25 cellular contexts compared by ENCODE assay signal in genomic region chrY:7102680-7103079, GRCh38.
DNase-seq lines count a peak whose midpoint lies in the region; ATAC-seq, FAIRE-seq and TF ChIP-seq lines count a peak whose summit lies in the region.
"Had no signal": no experiment of that assay in that cellular context is flagged by ENCODE, and none has a peak within 500 bp of the region (broad histone marks: within the 10 kb centered on the region; RNA-seq: fewer than 3 reads in every experiment).

No MANE protein-coding gene starts in this region.

- H2BK5ac ChIP-seq in H1 (ENCODE audit: low read depth, low read length), result no peak overlapping the region
- H2BK5ac ChIP-seq in trophoblast cell (ENCODE audit: low read depth, low read length, poor library complexity), result peak overlapping the region; percentile 11

- H3K4me1 ChIP-seq in GM23248 (ENCODE audit: insufficient read depth) (peaks cover 10% of the 10 kb centered on the region), H1 (replicated peaks in 1 of 4; ENCODE audit: control insufficient read depth in 3 of 4, insufficient read depth in 4 of 4, low read length in 3 of 4) (0 out of 7 replicates have a peak, but pooled peaks cover 0 to 3% (median under 1%) of the 10 kb centered on the region in 4 experiments), trophoblast cell (ENCODE audit: control insufficient read depth in 1 of 2, insufficient read depth in 2 of 2, low read length in 2 of 2) (peaks cover 0 to 12% of the 10 kb centered on the region in 2 experiments)
- H3K4me1 ChIP-seq: A549; BE2C; BLaER1 treated with 17β-estradiol and CSF1 and Interleukin-3, amounts not matched to agents 10 nM and 100 nM had no signal

- 94 to 100% methylated on average over 1 of the region's 1 CpG for WGBS in GM23248 (ENCODE audit: low coverage in 1 of 2, low lambda C conversion rate in 2 of 2, missing lambda C conversion rate in 2 of 2), 2 experiments
- WGBS in H1 (ENCODE audit: extremely low coverage in 1 of 2, insufficient coverage in 1 of 2, insufficient read length in 1 of 2, insufficient replicate concordance in 2 of 2, low coverage in 1 of 2, low lambda C conversion rate in 2 of 2, missing lambda C conversion rate in 1 of 2), 2 experiments, result 100% methylated on average over 1 of the region's 1 CpG; no CpG with 5 or more reads in 1 of the 2 experiments
- WGBS in trophoblast cell (ENCODE audit: extremely low coverage, insufficient coverage, insufficient read length), result no CpG with 5 or more reads among the region's 1 CpG

- H2AFZ ChIP-seq in GM23248 (no peak overlapping the region), H1 (ENCODE audit: low read length) (no peak overlapping the region), trophoblast cell (ENCODE audit: insufficient read depth, low read length, poor library complexity) (no peak overlapping the region)

- H3K36me3 Mint-ChIP-seq in activated CD8-positive, alpha-beta T cell treated with anti-CD3 and anti-CD28 coated beads, Interleukin-2, amount 10 ng/mL, durations not matched to agents 7 days and 5 days (ENCODE audit: low read depth), result no peaks in the 10 kb centered on the region
- no peaks in the 10 kb centered on the region for H3K36me3 Mint-ChIP-seq in activated CD8-positive, alpha-beta T cell treated with anti-CD3 and anti-CD28 coated beads for 36 hours (ENCODE audit: low read depth)
- H3K36me3 Mint-ChIP-seq: CD14-positive monocyte had no signal

- no peak for TF ChIP-seq EP300 in H1 (IDR thresholded peaks at IDR 0.05; ENCODE audit: borderline replicate concordance in 1 of 2, low read depth in 2 of 2, low read length in 2 of 2)

- no peak overlapping the region for H4K5ac ChIP-seq in H1 (ENCODE audit: insufficient read length, low read depth, low read length)

- H2AK5ac ChIP-seq in H1 (ENCODE audit: low read depth, low read length) (no peak overlapping the region), trophoblast cell (ENCODE audit: low read length) (no peak overlapping the region)

- 0 out of 2 replicates have a peak overlapping the region, but pooled peaks have one; percentile 17 for H2BK12ac ChIP-seq in H1 (ENCODE audit: low read depth, low read length)
- no peak overlapping the region for H2BK12ac ChIP-seq in trophoblast cell (ENCODE audit: low read length)

- TF ChIP-seq RAD21 in H1 (IDR thresholded peaks at IDR 0.05 in 1 of 2, conservative IDR thresholded peaks at IDR 0.05 in 1 of 2; ENCODE audit: low read depth in 2 of 2, low read length in 2 of 2), result no peak

- TF ChIP-seq POLR2A in H1 (IDR thresholded peaks at IDR 0.05; ENCODE audit: control extremely low read depth in 1 of 2, low read depth in 2 of 2, low read length in 2 of 2), result no peak

- no peak overlapping the region for H3K4ac ChIP-seq in H1 (replicated peaks; ENCODE audit: insufficient read length, low read depth, low read length)
- H3K4ac ChIP-seq in trophoblast cell (ENCODE audit: low read depth, low read length), result no peak overlapping the region

- in situ Hi-C loops in GM23248 (cut with MboI), result no loop called here

- H3K9me3 ChIP-seq in GM23248 (ENCODE audit: low read depth) (no peaks in the 10 kb centered on the region), H1 (ENCODE audit: insufficient read depth in 2 of 2, low read depth in 1 of 2, low read length in 1 of 2) (no peaks in the 10 kb centered on the region), trophoblast cell (ENCODE audit: insufficient read depth, low read depth, low read length) (no peaks in the 10 kb centered on the region)
- H3K9me3 ChIP-seq: A549; BE2C; BLaER1 treated with 17β-estradiol and CSF1 and Interleukin-3, amounts not matched to agents 10 nM and 100 nM had no signal

- H3K23ac ChIP-seq in H1 (ENCODE audit: insufficient read length) (no peak overlapping the region), trophoblast cell (ENCODE audit: low read length) (no peak overlapping the region)

- no peak for FAIRE-seq in H1 (lab: Jason Lieb, UNC)
- FAIRE-seq: A549, GM12891, GM18507 had no signal

- no peaks in the 10 kb centered on the region; the same call in 1 of the 2 replicates for H3K23me2 ChIP-seq in H1 (ENCODE audit: low read depth, low read length)

- no peak overlapping the region for H4K91ac ChIP-seq in H1 (replicated peaks; ENCODE audit: insufficient read length, low read length)
- H4K91ac ChIP-seq in trophoblast cell (ENCODE audit: low read depth, low read length), result no peak overlapping the region

- H4K20me1 ChIP-seq in GM23248 (ENCODE audit: insufficient read depth), result no peaks in the 10 kb centered on the region
- H4K20me1 ChIP-seq in H1 (replicated peaks in 1 of 2; ENCODE audit: control insufficient read depth in 1 of 2, insufficient read depth in 2 of 2, low read length in 2 of 2), result no peaks in the 10 kb centered on the region
- H4K20me1 ChIP-seq: BLaER1 treated with 17β-estradiol and CSF1 and Interleukin-3, amounts not matched to agents 10 nM and 100 nM had no signal

- H3K27ac ChIP-seq in GM23248, result 0 out of 2 replicates have a peak overlapping the region, but pooled peaks have one; percentile 73
- no peak overlapping the region for H3K27ac ChIP-seq in H1 (ENCODE audit: low read depth, low read length)
- H3K27ac ChIP-seq in trophoblast cell (ENCODE audit: low read depth, low read length), result no peak overlapping the region
- H3K27ac ChIP-seq: A549; BLaER1 treated with 17β-estradiol and CSF1 and Interleukin-3, amounts not matched to agents 10 nM and 100 nM had no signal

- H2BK15ac ChIP-seq in H1 (ENCODE audit: low read length), result no peak overlapping the region

- H3K79me1 ChIP-seq in H1 (ENCODE audit: low read depth, low read length) (no peaks in the 10 kb centered on the region), trophoblast cell (ENCODE audit: low read length) (peaks cover 6% of the 10 kb centered on the region)

- H3K14ac ChIP-seq in H1 (ENCODE audit: insufficient read length) (no peak overlapping the region), trophoblast cell (ENCODE audit: low read length) (no peak overlapping the region)

- H2BK120ac ChIP-seq in H1 (replicated peaks; ENCODE audit: low read depth, low read length), result no peak overlapping the region
- H2BK120ac ChIP-seq in trophoblast cell (ENCODE audit: insufficient read depth, low read length, poor library complexity), result peak overlapping the region; percentile 0

- no peaks in the 10 kb centered on the region for H3K9me3 Mint-ChIP-seq in activated CD8-positive, alpha-beta T cell treated with anti-CD3 and anti-CD28 coated beads, Interleukin-2, amount 10 ng/mL, durations not matched to agents 7 days and 5 days (ENCODE audit: insufficient read depth)
- H3K9me3 Mint-ChIP-seq in activated CD8-positive, alpha-beta T cell treated with anti-CD3 and anti-CD28 coated beads for 36 hours, result no peaks in the 10 kb centered on the region
- H3K9me3 Mint-ChIP-seq: CD4-positive, alpha-beta T cell; H9 had no signal

- H3K4me3 Mint-ChIP-seq in activated CD8-positive, alpha-beta T cell treated with anti-CD3 and anti-CD28 coated beads, Interleukin-2, amount 10 ng/mL, durations not matched to agents 7 days and 5 days, result no peak overlapping the region
- H3K4me3 Mint-ChIP-seq in activated CD8-positive, alpha-beta T cell treated with anti-CD3 and anti-CD28 coated beads for 36 hours, result no peak overlapping the region
- H3K4me3 Mint-ChIP-seq: CD4-positive, alpha-beta T cell; H9 had no signal

- no peak for ATAC-seq in activated CD8-positive, alpha-beta T cell treated with anti-CD3 and anti-CD28 coated beads, Interleukin-2, amount 10 ng/mL, durations not matched to agents 7 days and 5 days
- no peak for ATAC-seq in activated CD8-positive, alpha-beta T cell treated with anti-CD3 and anti-CD28 coated beads for 36 hours
- ATAC-seq: A549, HCT116 had no signal

- POLR2A ChIA-PET in activated CD8-positive, alpha-beta T cell treated with anti-CD3 and anti-CD28 coated beads, Interleukin-2, amount 10 ng/mL, durations not matched to agents 7 days and 5 days (lab: Charles Lee), result no interaction called here
- POLR2A ChIA-PET in activated CD8-positive, alpha-beta T cell treated with anti-CD3 and anti-CD28 coated beads for 36 hours (lab: Charles Lee), result no interaction called here
- POLR2A ChIA-PET in H1 (lab: Charles Lee; ENCODE audit: partially characterized antibody), result no interaction called here

- peaks cover 5% of the 10 kb centered on the region; the same call in 1 of the 2 replicates for H3F3A ChIP-seq in GM23248 (ENCODE audit: insufficient read depth)

- CTCF ChIA-PET in activated CD8-positive, alpha-beta T cell treated with anti-CD3 and anti-CD28 coated beads, Interleukin-2, amount 10 ng/mL, durations not matched to agents 7 days and 5 days (lab: Charles Lee), result no interaction called here
- CTCF ChIA-PET in activated CD8-positive, alpha-beta T cell treated with anti-CD3 and anti-CD28 coated beads for 36 hours (lab: Charles Lee), result no interaction called here
- CTCF ChIA-PET in H1 (lab: Charles Lee; ENCODE audit: partially characterized antibody), result interaction anchor here (0.6 kb wide), 1 partner anchor 139 kb away, joined by 4 read pairs; no protein-coding TSS in a partner anchor

- no peak for TF ChIP-seq CTCF in activated CD8-positive, alpha-beta T cell treated with anti-CD3 and anti-CD28 coated beads for 36 hours (IDR thresholded peaks at IDR 0.05)
- TF ChIP-seq CTCF in H1 (IDR thresholded peaks at IDR 0.05; ENCODE audit: control extremely low read depth in 1 of 3, insufficient read depth in 1 of 3, low read depth in 1 of 3, low read length in 3 of 3), result no peak

- H3K79me2 ChIP-seq in GM23248 (ENCODE audit: insufficient read depth), result no peaks in the 10 kb centered on the region
- H3K79me2 ChIP-seq in H1 (ENCODE audit: control insufficient read depth in 1 of 2, insufficient read depth in 2 of 2, low read length in 2 of 2), result no peaks in the 10 kb centered on the region
- no peaks in the 10 kb centered on the region for H3K79me2 ChIP-seq in trophoblast cell (ENCODE audit: control insufficient read depth, insufficient read depth, low read length, poor library complexity)

- H3K9me2 ChIP-seq in GM23248 (ENCODE audit: insufficient read depth), result no peaks in the 10 kb centered on the region

- H3K9ac ChIP-seq in GM23248 (no peak overlapping the region), H1 (replicated peaks in 1 of 4; ENCODE audit: extremely low read depth in 1 of 4, low read depth in 3 of 4, low read length in 3 of 4) (no peak overlapping the region), trophoblast cell (ENCODE audit: low read length) (no peak overlapping the region)
- H3K9ac ChIP-seq: BLaER1 treated with 17β-estradiol and CSF1 and Interleukin-3, amounts not matched to agents 10 nM and 100 nM had no signal

- no peaks in the 10 kb centered on the region for H3K27me3 Mint-ChIP-seq in activated CD8-positive, alpha-beta T cell treated with anti-CD3 and anti-CD28 coated beads, Interleukin-2, amount 10 ng/mL, durations not matched to agents 7 days and 5 days (ENCODE audit: low read depth)
- H3K27me3 Mint-ChIP-seq in activated CD8-positive, alpha-beta T cell treated with anti-CD3 and anti-CD28 coated beads for 36 hours, result no peaks in the 10 kb centered on the region
- H3K27me3 Mint-ChIP-seq: CD4-positive, alpha-beta T cell had no signal

- H3K56ac ChIP-seq in H1 (replicated peaks; ENCODE audit: insufficient read length, low read depth, low read length), result no peak overlapping the region

- H3K4me1 Mint-ChIP-seq in activated CD8-positive, alpha-beta T cell treated with anti-CD3 and anti-CD28 coated beads, Interleukin-2, amount 10 ng/mL, durations not matched to agents 7 days and 5 days (ENCODE audit: low read depth), result peaks cover 36% of the 10 kb centered on the region
- H3K4me1 Mint-ChIP-seq in activated CD8-positive, alpha-beta T cell treated with anti-CD3 and anti-CD28 coated beads for 36 hours (ENCODE audit: low read depth), result peaks cover 35% of the 10 kb centered on the region
- H3K4me1 Mint-ChIP-seq: CD14-positive monocyte, H9 had no signal

- H3K36me3 ChIP-seq in GM23248 (ENCODE audit: low read depth) (no peaks in the 10 kb centered on the region), H1 (ENCODE audit: control insufficient read depth in 2 of 4, insufficient read depth in 4 of 4, low read length in 3 of 4) (no peaks in the 10 kb centered on the region), trophoblast cell (ENCODE audit: control insufficient read depth in 1 of 2, insufficient read depth in 2 of 2, low read length in 2 of 2) (no peaks in the 10 kb centered on the region)
- H3K36me3 ChIP-seq: BE2C; BLaER1 treated with 17β-estradiol and CSF1 and Interleukin-3, amounts not matched to agents 10 nM and 100 nM had no signal

- peak overlapping the region; percentile 19 for H3K27ac Mint-ChIP-seq in activated CD8-positive, alpha-beta T cell treated with anti-CD3 and anti-CD28 coated beads, Interleukin-2, amount 10 ng/mL, durations not matched to agents 7 days and 5 days
- H3K27ac Mint-ChIP-seq in activated CD8-positive, alpha-beta T cell treated with anti-CD3 and anti-CD28 coated beads for 36 hours, result no peak overlapping the region
- H3K27ac Mint-ChIP-seq: CD14-positive monocyte; CD4-positive, alpha-beta T cell; H9 had no signal

- H4K8ac ChIP-seq in H1 (ENCODE audit: extremely low read depth, insufficient read depth, low read length) (no peak overlapping the region), trophoblast cell (ENCODE audit: low read depth, low read length) (no peak overlapping the region)

- H3K4me2 ChIP-seq in GM23248 (ENCODE audit: unreplicated experiment), result no peak overlapping the region
- 0 out of 4 replicates have a peak overlapping the region, but pooled peaks of 1 of the 2 experiments have one; percentile 34 for H3K4me2 ChIP-seq in H1 (ENCODE audit: insufficient read depth in 1 of 2, low read depth in 2 of 2, low read length in 2 of 2)
- H3K4me2 ChIP-seq in trophoblast cell (ENCODE audit: low read length), result no peak overlapping the region
- H3K4me2 ChIP-seq: A549; BLaER1 treated with 17β-estradiol and CSF1 and Interleukin-3, amounts not matched to agents 10 nM and 100 nM had no signal

- H3K4me3 ChIP-seq in GM23248 (no peak overlapping the region), H1 (ENCODE audit: extremely low read depth in 1 of 4, insufficient read depth in 2 of 4, low read depth in 3 of 4, low read length in 4 of 4) (no peak overlapping the region), trophoblast cell (ENCODE audit: low read depth, low read length) (no peak overlapping the region)
- H3K4me3 ChIP-seq: A549; BLaER1 treated with 17β-estradiol and CSF1 and Interleukin-3, amounts not matched to agents 10 nM and 100 nM had no signal

- intact Hi-C loops in activated CD8-positive, alpha-beta T cell treated with anti-CD3 and anti-CD28 coated beads for 36 hours (cut with micrococcal nuclease), result no loop called here

- no peak overlapping the region for H2BK20ac ChIP-seq in H1 (ENCODE audit: low read length)

- H3K18ac ChIP-seq in H1 (ENCODE audit: extremely low read depth, low read length), result no peak overlapping the region
- no peak overlapping the region for H3K18ac ChIP-seq in trophoblast cell (ENCODE audit: low read length)

- H3K27me3 ChIP-seq in GM23248 (replicated peaks; ENCODE audit: insufficient read depth), result no peaks in the 10 kb centered on the region
- H3K27me3 ChIP-seq in H1 (replicated peaks in 1 of 4; ENCODE audit: control insufficient read depth in 3 of 4, extremely low read depth in 1 of 4, insufficient read depth in 3 of 4, low read length in 3 of 4), result no peaks in the 10 kb centered on the region
- no peaks in the 10 kb centered on the region for H3K27me3 ChIP-seq in trophoblast cell (ENCODE audit: insufficient read depth, low read length)
- H3K27me3 ChIP-seq: BE2C; BLaER1 treated with 17β-estradiol and CSF1 and Interleukin-3, amounts not matched to agents 10 nM and 100 nM had no signal

- H4K12ac ChIP-seq in trophoblast cell (ENCODE audit: low read depth, low read length), result no peak overlapping the region

- DNase-seq in activated CD8-positive, alpha-beta T cell treated with anti-CD3 and anti-CD28 coated beads, Interleukin-2, amount 10 ng/mL, durations not matched to agents 7 days and 5 days, result no peak
- DNase-seq in activated CD8-positive, alpha-beta T cell treated with anti-CD3 and anti-CD28 coated beads for 36 hours, result no peak
- no peak for DNase-seq in GM23248
- no peak for DNase-seq in H1 (ENCODE audit: low read depth in 1 of 2, low spot score in 2 of 2)
- no peak for DNase-seq in trophoblast cell
- no peak for DNase-seq in NCI-H510A (lab: John Stamatoyannopoulos, UW)
- no peak for DNase-seq in stimulated activated CD8-positive, alpha-beta memory T cell treated with anti-CD3 and anti-CD28 coated beads, Interleukin-4, amount 100 ng/mL, for 48 hours
- no peak for DNase-seq in activated naive CD4-positive, alpha-beta T cell (lab: John Stamatoyannopoulos, UW)
- DNase-seq: 8988T; ACHN; AML-193; BE2C; Calu3; CD4-positive, alpha-beta T cell; COR-L47; DMS53; DMS79 treated with DMSO at 0.1 percent for 48 hours; GF-D8; H9 had no signal
